ENCODE assay signal across 8 cellular contexts in the genomic region with DNA sequence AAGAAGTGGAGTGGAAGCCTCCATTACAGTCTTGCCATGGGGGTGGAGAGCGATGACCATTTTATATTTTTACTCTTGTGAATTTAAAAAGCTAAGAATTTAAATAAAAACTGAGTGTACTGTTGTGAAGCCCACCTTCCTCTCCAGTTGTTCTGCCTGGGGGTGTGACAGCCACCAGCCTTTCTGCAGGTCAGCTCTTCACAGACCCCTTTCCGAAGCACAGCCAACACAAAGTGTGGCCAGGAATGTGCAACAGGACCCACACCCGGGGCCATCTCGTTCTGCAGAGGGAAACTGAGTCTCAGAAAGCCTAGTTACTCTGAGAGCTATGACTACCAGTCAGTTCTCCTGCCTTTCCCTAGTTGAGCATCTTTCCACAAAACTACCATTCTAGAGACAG. TPM values are rescaled to one million over a fixed set of nuclear protein-coding genes. Genes with fewer than 3 reads are reported as not detected.
A peak's percentile ranks its signal among the peaks of the same experiment; 100 is the strongest.
DNase-seq lines count a peak whose midpoint lies in the region; ATAC-seq and TF ChIP-seq lines count a peak whose summit lies in the region.

No MANE protein-coding gene starts in this region.

- H3K4me3 Mint-ChIP-seq in Calu3 (ENCODE audit: low read depth, unreplicated experiment) (peak overlapping the region; percentile 83), osteocyte (ENCODE audit: unreplicated experiment) (peak overlapping the region; percentile 95)

- peaks cover 8% of the 10 kb centered on the region for H3K4me1 Mint-ChIP-seq in Calu3 (ENCODE audit: low read depth, unreplicated experiment)
- peaks cover 29% of the 10 kb centered on the region for H3K4me1 Mint-ChIP-seq in osteocyte (ENCODE audit: unreplicated experiment)

- peak overlapping the region; percentile 85 for H3K4me3 ChIP-seq in NT2/D1 (ENCODE audit: insufficient read length, low read depth)
- H3K4me3 ChIP-seq in endocrine pancreas (ENCODE audit: control insufficient read depth, insufficient read depth, low read length): peak overlapping the region; percentile 70

- TF ChIP-seq CTCF in Calu3 (IDR thresholded peaks at IDR 0.05; ENCODE audit: unreplicated experiment): no peak
- TF ChIP-seq CTCF in osteocyte (IDR thresholded peaks at IDR 0.05): no peak

- peak overlapping the region; percentile 95 for H3K9ac ChIP-seq in NT2/D1 (ENCODE audit: insufficient read length, low read depth)
- H3K9ac ChIP-seq in endocrine pancreas (ENCODE audit: control insufficient read depth, insufficient read depth, low read length): no peak overlapping the region

- H3K4me1 ChIP-seq in NT2/D1 (ENCODE audit: insufficient read depth, insufficient read length) (peaks cover 4% of the 10 kb centered on the region), endocrine pancreas (ENCODE audit: control insufficient read depth, insufficient read depth, low read length) (peaks cover 6% of the 10 kb centered on the region)

- no peak for ATAC-seq in HG02885 (IDR thresholded peaks at IDR 0.05; ENCODE audit: poor library complexity, unreplicated experiment)

- intact Hi-C loops in Calu3 (cut with micrococcal nuclease; ENCODE audit: unreplicated experiment): no loop called here
- intact Hi-C loops in posterior cingulate gyrus (cut with DNase I): loop anchor here (10.0 kb wide), 1 partner anchor 282 kb away; the partner anchor contains the start of gene KIAA0232

- H3K9me3 ChIP-seq in NT2/D1 (ENCODE audit: insufficient read depth, low read length) (no peaks in the 10 kb centered on the region), endocrine pancreas (ENCODE audit: control insufficient read depth, low read length) (no peaks in the 10 kb centered on the region)

- CTCF ChIA-PET in Calu3 (lab: Charles Lee): no interaction called here

- H3K27me3 ChIP-seq in NT2/D1 (ENCODE audit: insufficient read depth, insufficient read length) (peaks cover 12% of the 10 kb centered on the region), endocrine pancreas (ENCODE audit: control insufficient read depth, insufficient read depth, low read length) (no peaks in the 10 kb centered on the region)

- peaks cover 30% of the 10 kb centered on the region for H3K36me3 Mint-ChIP-seq in Calu3 (ENCODE audit: insufficient read depth, unreplicated experiment)
- H3K36me3 Mint-ChIP-seq in osteocyte (ENCODE audit: unreplicated experiment): peaks cover 14% of the 10 kb centered on the region

- H3K27ac Mint-ChIP-seq in Calu3 (ENCODE audit: unreplicated experiment) (peak overlapping the region; percentile 58), osteocyte (ENCODE audit: unreplicated experiment) (no peak overlapping the region)

- no peaks in the 10 kb centered on the region for H3K9me3 Mint-ChIP-seq in Calu3 (ENCODE audit: low read depth, unreplicated experiment)
- H3K9me3 Mint-ChIP-seq in osteocyte (ENCODE audit: unreplicated experiment): no peaks in the 10 kb centered on the region

- H3K27me3 Mint-ChIP-seq in Calu3 (ENCODE audit: unreplicated experiment) (peaks cover 12% of the 10 kb centered on the region), osteocyte (ENCODE audit: unreplicated experiment) (peaks cover 2% of the 10 kb centered on the region)

- H3K36me3 ChIP-seq in NT2/D1 (ENCODE audit: insufficient read depth, insufficient read length, low read length) (peaks cover 48% of the 10 kb centered on the region), endocrine pancreas (ENCODE audit: control insufficient read depth, insufficient read depth, low read length) (no peaks in the 10 kb centered on the region)

- no peak for DNase-seq in Calu3
- DNase-seq in NT2/D1 (ENCODE audit: low read depth, low spot score): no peak
- no peak for DNase-seq in osteocyte (ENCODE audit: extremely low spot score, unreplicated experiment)
- DNase-seq in posterior cingulate gyrus: no peak
- no peak for DNase-seq in MV-4-11 (lab: John Stamatoyannopoulos, UW)
- no peak for DNase-seq in activated CD4-positive, CD25-positive, alpha-beta regulatory T cell treated with anti-CD3 and anti-CD28 coated beads, Interleukin-2, amount 50 U/mL, for 72 hours

- BruUV-seq in Calu3 (replicated peaks; lab: Mats Ljungman, UMichigan): TSS peak; percentile 65

RNA-seq across cellular contexts. Expression of gene GRPEL1, which starts 1.4 kb away (rescaled TPM):
- total RNA-seq in Calu3 (2022) (32.2 and 40.4 TPM in 2 replicates), osteocyte (19.7 and 20.2 TPM in 2 replicates)

RNA-seq across cellular contexts. Expression of gene TADA2B, which starts 23.3 kb away (rescaled TPM):
- 15.1 and 15.8 TPM in 2 replicates for total RNA-seq in Calu3 (2022)
- 16.5 and 21.4 TPM in 2 replicates for total RNA-seq in osteocyte
